ENCODE assay signal across 2 cellular contexts in genomic region chr12:18551703-18552102, GRCh38.
TF ChIP-seq lines count a peak whose summit lies in the region.

No MANE protein-coding gene starts in this region.

TF ChIP-seq in GM23338, 12 proteins besides CTCF, POLR2A, EP300 and RAD21:
- TF ChIP-seq CREB1 (CRISPR knock-in tag; IDR thresholded peaks at IDR 0.05; ENCODE audit: low read depth) (no peak), NANOG (IDR thresholded peaks at IDR 0.05; ENCODE audit: borderline replicate concordance) (no peak), ETS1 (IDR thresholded peaks at IDR 0.05) (no peak), JUNB (IDR thresholded peaks at IDR 0.05; ENCODE audit: unreplicated experiment) (no peak), ZNF114 (CRISPR knock-in tag; IDR thresholded peaks at IDR 0.05) (no peak), EZH2phosphoT487 (IDR thresholded peaks at IDR 0.05; ENCODE audit: unreplicated experiment) (no peak), STAT1 (IDR thresholded peaks at IDR 0.05; ENCODE audit: unreplicated experiment) (no peak), EZH2 (IDR thresholded peaks at IDR 0.05; ENCODE audit: low read depth, unreplicated experiment) (no peak), REST (IDR thresholded peaks at IDR 0.05; ENCODE audit: unreplicated experiment) (no peak)

TF ChIP-seq in H1, 55 proteins besides CTCF, POLR2A, EP300 and RAD21:
- peak; percentile 70 for TF ChIP-seq CEBPB (IDR thresholded peaks at IDR 0.05; ENCODE audit: low read depth, low read length)
- TF ChIP-seq GABPA (IDR thresholded peaks at IDR 0.05; ENCODE audit: borderline replicate concordance, insufficient read depth, low read length), result no peak
TF ChIP-seq in H1: peak in this region for 1.
